Comparison of ENCODE assay signal across 1 cellular context in genomic region chr4:1520145-1520661, GRCh38.
TF ChIP-seq lines count a peak whose summit lies in the region.

No MANE protein-coding gene starts in this region.

TF ChIP-seq in K562, 482 proteins besides CTCF, POLR2A, EP300 and RAD21 (continued from another document):
- TF ChIP-seq FOXP4 (CRISPR knock-in tag; IDR thresholded peaks at IDR 0.05; ENCODE audit: borderline replicate concordance) = no peak
- TF ChIP-seq NRF1 (conservative IDR thresholded peaks at IDR 0.05 in 1 of 2, IDR thresholded peaks at IDR 0.05 in 1 of 2) = peak in 1 of 2 experiments; percentile 12; a peak in 2 of 4 replicates
- TF ChIP-seq ZNF444 (CRISPR knock-in tag; IDR thresholded peaks at IDR 0.05) = no peak; the same call in 1 of the 2 replicates
- TF ChIP-seq EGR1 (conservative IDR thresholded peaks at IDR 0.05) = no peak
- TF ChIP-seq PML (IDR thresholded peaks at IDR 0.05; ENCODE audit: low read length) = no peak
- TF ChIP-seq ARHGAP35 (IDR thresholded peaks at IDR 0.05; ENCODE audit: partially characterized antibody) = no peak
- TF ChIP-seq KLF13 (tag; IDR thresholded peaks at IDR 0.05; ENCODE audit: borderline replicate concordance, low read depth) = no peak
- no peak for TF ChIP-seq PYGO2 (tag; IDR thresholded peaks at IDR 0.05)
- no peak for TF ChIP-seq TEAD4 (IDR thresholded peaks at IDR 0.05; ENCODE audit: low read length)
- no peak for TF ChIP-seq TEAD4 (CRISPR knock-in tag; IDR thresholded peaks at IDR 0.05; ENCODE audit: borderline replicate concordance)
- no peak for TF ChIP-seq SRSF9 (IDR thresholded peaks at IDR 0.05; ENCODE audit: borderline replicate concordance, low read depth, low read length)
- no peak for TF ChIP-seq SNIP1 (IDR thresholded peaks at IDR 0.05; ENCODE audit: low read depth)
- TF ChIP-seq ZNF124 (CRISPR knock-in tag; IDR thresholded peaks at IDR 0.05) = 0 out of 2 replicates have a peak, but pooled peaks have one; percentile 44
- no peak for TF ChIP-seq SIX5 (IDR thresholded peaks at IDR 0.05; ENCODE audit: borderline replicate concordance in 1 of 2, insufficient read depth in 1 of 2, low read depth in 1 of 2, low read length in 2 of 2)
- TF ChIP-seq RB1 (IDR thresholded peaks at IDR 0.05; ENCODE audit: low read depth) = no peak
- no peak for TF ChIP-seq HDGF (IDR thresholded peaks at IDR 0.05)
- TF ChIP-seq KAT7 (CRISPR knock-in tag; IDR thresholded peaks at IDR 0.05; ENCODE audit: borderline replicate concordance) = no peak
- 0 out of 2 replicates have a peak, but pooled peaks have one; percentile 34 for TF ChIP-seq ETV5 (CRISPR knock-in tag; IDR thresholded peaks at IDR 0.05; ENCODE audit: low read depth)
- no peak for TF ChIP-seq SP1 (CRISPR knock-in tag; IDR thresholded peaks at IDR 0.05)
- TF ChIP-seq ETS2 (tag; IDR thresholded peaks at IDR 0.05; ENCODE audit: borderline replicate concordance, poor library complexity, severe bottlenecking) = no peak
- TF ChIP-seq SRSF7 (optimal IDR thresholded peaks at IDR 0.05; ENCODE audit: low read depth, low read length) = no peak
- TF ChIP-seq HEY1 (CRISPR knock-in tag; IDR thresholded peaks at IDR 0.05; ENCODE audit: borderline replicate concordance) = no peak
- no peak for TF ChIP-seq CREB5 (CRISPR knock-in tag; IDR thresholded peaks at IDR 0.05)
- no peak for TF ChIP-seq ZNF175 (CRISPR knock-in tag; IDR thresholded peaks at IDR 0.05; ENCODE audit: low read depth)
- TF ChIP-seq MBD1 (CRISPR knock-in tag; IDR thresholded peaks at IDR 0.05) = no peak
- peak; percentile 47 for TF ChIP-seq CXXC5 (CRISPR knock-in tag; IDR thresholded peaks at IDR 0.05)
- peak in 1 of 2 experiments; percentile 66; a peak in 2 of 4 replicates for TF ChIP-seq MAZ (CRISPR knock-in tag; conservative IDR thresholded peaks at IDR 0.05 in 1 of 2, IDR thresholded peaks at IDR 0.05 in 1 of 2)
- no peak for TF ChIP-seq OTX1 (CRISPR knock-in tag; IDR thresholded peaks at IDR 0.05)
- no peak for TF ChIP-seq ZNF512 (tag; IDR thresholded peaks at IDR 0.05)
- no peak for TF ChIP-seq ZNF431 (CRISPR knock-in tag; IDR thresholded peaks at IDR 0.05)
